In genomic region chr13:47816835-47817234, GRCh38 we compare ENCODE assay signal across 26 cellular contexts.
"Had no signal": no experiment of that assay in that cellular context is flagged by ENCODE, and none has a peak within 500 bp of the region (broad histone marks: within the 10 kb centered on the region; RNA-seq: fewer than 3 reads in every experiment).

No MANE protein-coding gene starts in this region.

- FAIRE-seq: colon, frontal cortex, islet of Langerhans, small intestine, urothelium cell line had no signal

- H3K36me3 ChIP-seq: breast epithelium, left ventricle myocardium inferior, sigmoid colon, thoracic aorta had no signal

- H3K9ac ChIP-seq: parathyroid adenoma had no signal

- H3K9me3 ChIP-seq: breast epithelium, left ventricle myocardium inferior, psoas muscle, sigmoid colon, thoracic aorta had no signal

- DNase-seq: activated B cell treated with CpG ODN at 0.5 μM for 24 hours; activated CD4-positive, alpha-beta T cell treated with anti-CD3 and anti-CD28 coated beads, Interleukin-2, amount 50 U/mL, for 1 hour; activated CD8-positive, alpha-beta T cell treated with anti-CD3 and anti-CD28 coated beads for 36 hours; activated naive CD8-positive, alpha-beta T cell treated with anti-CD3 and anti-CD28 coated beads, Interleukin-2, amount 50 U/mL, for 24 hours; activated T-cell treated with anti-CD3 and anti-CD28 coated beads, Interleukin-2, amount 50 U/mL, for 48 hours; amygdala; dermis blood vessel endothelial cell; effector CD8-positive, alpha-beta T cell; left ventricle myocardium inferior; naive B cell; nephron progenitor cell; occipital lobe; psoas muscle; sigmoid colon; small intestine; stimulated activated CD4-positive, alpha-beta T cell treated with anti-CD3 and anti-CD28 coated beads, Interleukin-4, amount 100 ng/mL, for 24 hours; T-helper 17 cell; trophoblast cell had no signal

- H3K4me3 ChIP-seq: breast epithelium, left ventricle myocardium inferior, lung, psoas muscle, sigmoid colon, thoracic aorta had no signal

- H3K27me3 ChIP-seq: breast epithelium, sigmoid colon had no signal

- H3K27ac ChIP-seq: breast epithelium, left ventricle myocardium inferior, parathyroid adenoma, psoas muscle, sigmoid colon, thoracic aorta had no signal

- H3K4me1 ChIP-seq: breast epithelium, left ventricle myocardium inferior, parathyroid adenoma, psoas muscle, sigmoid colon had no signal

- H3K79me2 ChIP-seq: parathyroid adenoma had no signal

- H2AFZ ChIP-seq: parathyroid adenoma had no signal
